1 cellular context compared by ENCODE assay signal in the genomic region with DNA sequence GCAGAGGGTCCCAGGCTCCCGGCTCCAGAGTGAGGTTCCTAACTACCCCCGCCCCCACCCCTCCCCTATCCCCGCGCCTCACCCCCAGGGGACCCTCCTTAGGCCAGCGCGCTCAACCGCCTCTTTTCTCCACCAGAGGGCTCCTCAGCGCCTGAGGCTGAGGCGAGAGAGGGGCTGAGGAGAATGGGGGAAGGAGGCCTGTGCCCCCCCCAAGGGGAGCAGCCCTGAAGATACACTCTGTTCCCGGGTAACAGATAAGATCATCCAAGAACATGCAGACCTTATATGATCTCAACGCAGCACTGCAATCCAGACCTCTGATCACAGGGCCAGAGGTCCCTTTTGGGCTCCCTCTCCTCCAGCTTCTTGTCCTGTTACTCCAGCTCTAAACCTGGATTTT.
TF ChIP-seq lines count a peak whose summit lies in the region.

No MANE protein-coding gene starts in this region.

TF ChIP-seq in GM12878, 131 proteins besides CTCF, POLR2A, EP300 and RAD21 (continued from another document):
- TF ChIP-seq, protein P1, sequence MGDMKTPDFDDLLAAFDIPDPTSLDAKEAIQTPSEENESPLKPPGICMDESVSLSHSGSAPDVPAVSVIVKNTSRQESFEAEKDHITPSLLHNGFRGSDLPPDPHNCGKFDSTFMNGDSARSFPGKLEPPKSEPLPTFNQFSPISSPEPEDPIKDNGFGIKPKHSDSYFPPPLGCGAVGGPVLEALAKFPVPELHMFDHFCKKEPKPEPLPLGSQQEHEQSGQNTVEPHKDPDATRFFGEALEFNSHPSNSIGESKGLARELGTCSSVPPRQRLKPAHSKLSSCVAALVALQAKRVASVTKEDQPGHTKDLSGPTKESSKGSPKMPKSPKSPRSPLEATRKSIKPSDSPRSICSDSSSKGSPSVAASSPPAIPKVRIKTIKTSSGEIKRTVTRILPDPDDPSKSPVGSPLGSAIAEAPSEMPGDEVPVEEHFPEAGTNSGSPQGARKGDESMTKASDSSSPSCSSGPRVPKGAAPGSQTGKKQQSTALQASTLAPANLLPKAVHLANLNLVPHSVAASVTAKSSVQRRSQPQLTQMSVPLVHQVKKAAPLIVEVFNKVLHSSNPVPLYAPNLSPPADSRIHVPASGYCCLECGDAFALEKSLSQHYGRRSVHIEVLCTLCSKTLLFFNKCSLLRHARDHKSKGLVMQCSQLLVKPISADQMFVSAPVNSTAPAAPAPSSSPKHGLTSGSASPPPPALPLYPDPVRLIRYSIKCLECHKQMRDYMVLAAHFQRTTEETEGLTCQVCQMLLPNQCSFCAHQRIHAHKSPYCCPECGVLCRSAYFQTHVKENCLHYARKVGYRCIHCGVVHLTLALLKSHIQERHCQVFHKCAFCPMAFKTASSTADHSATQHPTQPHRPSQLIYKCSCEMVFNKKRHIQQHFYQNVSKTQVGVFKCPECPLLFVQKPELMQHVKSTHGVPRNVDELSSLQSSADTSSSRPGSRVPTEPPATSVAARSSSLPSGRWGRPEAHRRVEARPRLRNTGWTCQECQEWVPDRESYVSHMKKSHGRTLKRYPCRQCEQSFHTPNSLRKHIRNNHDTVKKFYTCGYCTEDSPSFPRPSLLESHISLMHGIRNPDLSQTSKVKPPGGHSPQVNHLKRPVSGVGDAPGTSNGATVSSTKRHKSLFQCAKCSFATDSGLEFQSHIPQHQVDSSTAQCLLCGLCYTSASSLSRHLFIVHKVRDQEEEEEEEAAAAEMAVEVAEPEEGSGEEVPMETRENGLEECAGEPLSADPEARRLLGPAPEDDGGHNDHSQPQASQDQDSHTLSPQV (IDR thresholded peaks at IDR 0.05), result no peak
- no peak for TF ChIP-seq RFX5 (IDR thresholded peaks at IDR 0.05; ENCODE audit: low read depth, low read length)
- TF ChIP-seq, protein P2, sequence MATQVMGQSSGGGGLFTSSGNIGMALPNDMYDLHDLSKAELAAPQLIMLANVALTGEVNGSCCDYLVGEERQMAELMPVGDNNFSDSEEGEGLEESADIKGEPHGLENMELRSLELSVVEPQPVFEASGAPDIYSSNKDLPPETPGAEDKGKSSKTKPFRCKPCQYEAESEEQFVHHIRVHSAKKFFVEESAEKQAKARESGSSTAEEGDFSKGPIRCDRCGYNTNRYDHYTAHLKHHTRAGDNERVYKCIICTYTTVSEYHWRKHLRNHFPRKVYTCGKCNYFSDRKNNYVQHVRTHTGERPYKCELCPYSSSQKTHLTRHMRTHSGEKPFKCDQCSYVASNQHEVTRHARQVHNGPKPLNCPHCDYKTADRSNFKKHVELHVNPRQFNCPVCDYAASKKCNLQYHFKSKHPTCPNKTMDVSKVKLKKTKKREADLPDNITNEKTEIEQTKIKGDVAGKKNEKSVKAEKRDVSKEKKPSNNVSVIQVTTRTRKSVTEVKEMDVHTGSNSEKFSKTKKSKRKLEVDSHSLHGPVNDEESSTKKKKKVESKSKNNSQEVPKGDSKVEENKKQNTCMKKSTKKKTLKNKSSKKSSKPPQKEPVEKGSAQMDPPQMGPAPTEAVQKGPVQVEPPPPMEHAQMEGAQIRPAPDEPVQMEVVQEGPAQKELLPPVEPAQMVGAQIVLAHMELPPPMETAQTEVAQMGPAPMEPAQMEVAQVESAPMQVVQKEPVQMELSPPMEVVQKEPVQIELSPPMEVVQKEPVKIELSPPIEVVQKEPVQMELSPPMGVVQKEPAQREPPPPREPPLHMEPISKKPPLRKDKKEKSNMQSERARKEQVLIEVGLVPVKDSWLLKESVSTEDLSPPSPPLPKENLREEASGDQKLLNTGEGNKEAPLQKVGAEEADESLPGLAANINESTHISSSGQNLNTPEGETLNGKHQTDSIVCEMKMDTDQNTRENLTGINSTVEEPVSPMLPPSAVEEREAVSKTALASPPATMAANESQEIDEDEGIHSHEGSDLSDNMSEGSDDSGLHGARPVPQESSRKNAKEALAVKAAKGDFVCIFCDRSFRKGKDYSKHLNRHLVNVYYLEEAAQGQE (IDR thresholded peaks at IDR 0.05; ENCODE audit: low read depth, low read length), result no peak
- TF ChIP-seq, protein P3, sequence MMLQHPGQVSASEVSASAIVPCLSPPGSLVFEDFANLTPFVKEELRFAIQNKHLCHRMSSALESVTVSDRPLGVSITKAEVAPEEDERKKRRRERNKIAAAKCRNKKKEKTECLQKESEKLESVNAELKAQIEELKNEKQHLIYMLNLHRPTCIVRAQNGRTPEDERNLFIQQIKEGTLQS (IDR thresholded peaks at IDR 0.05; ENCODE audit: borderline replicate concordance, extremely low read depth, low read depth, low read length), result no peak
- TF ChIP-seq SUZ12 (IDR thresholded peaks at IDR 0.05; ENCODE audit: unreplicated experiment), result no peak
- no peak for TF ChIP-seq HDAC6 (IDR thresholded peaks at IDR 0.05; ENCODE audit: unreplicated experiment)
- no peak for TF ChIP-seq SMAD5 (IDR thresholded peaks at IDR 0.05; ENCODE audit: low read depth)
- no peak for TF ChIP-seq ATF7 (IDR thresholded peaks at IDR 0.05; ENCODE audit: low read depth)
- TF ChIP-seq, protein P4, sequence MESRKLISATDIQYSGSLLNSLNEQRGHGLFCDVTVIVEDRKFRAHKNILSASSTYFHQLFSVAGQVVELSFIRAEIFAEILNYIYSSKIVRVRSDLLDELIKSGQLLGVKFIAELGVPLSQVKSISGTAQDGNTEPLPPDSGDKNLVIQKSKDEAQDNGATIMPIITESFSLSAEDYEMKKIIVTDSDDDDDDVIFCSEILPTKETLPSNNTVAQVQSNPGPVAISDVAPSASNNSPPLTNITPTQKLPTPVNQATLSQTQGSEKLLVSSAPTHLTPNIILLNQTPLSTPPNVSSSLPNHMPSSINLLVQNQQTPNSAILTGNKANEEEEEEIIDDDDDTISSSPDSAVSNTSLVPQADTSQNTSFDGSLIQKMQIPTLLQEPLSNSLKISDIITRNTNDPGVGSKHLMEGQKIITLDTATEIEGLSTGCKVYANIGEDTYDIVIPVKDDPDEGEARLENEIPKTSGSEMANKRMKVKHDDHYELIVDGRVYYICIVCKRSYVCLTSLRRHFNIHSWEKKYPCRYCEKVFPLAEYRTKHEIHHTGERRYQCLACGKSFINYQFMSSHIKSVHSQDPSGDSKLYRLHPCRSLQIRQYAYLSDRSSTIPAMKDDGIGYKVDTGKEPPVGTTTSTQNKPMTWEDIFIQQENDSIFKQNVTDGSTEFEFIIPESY (IDR thresholded peaks at IDR 0.05), result peak; percentile 73; the same call in 1 of the 2 replicates
TF ChIP-seq in GM12878: peak in this region for 3.
